Comparison of ENCODE assay signal across 26 cellular contexts in the genomic region with DNA sequence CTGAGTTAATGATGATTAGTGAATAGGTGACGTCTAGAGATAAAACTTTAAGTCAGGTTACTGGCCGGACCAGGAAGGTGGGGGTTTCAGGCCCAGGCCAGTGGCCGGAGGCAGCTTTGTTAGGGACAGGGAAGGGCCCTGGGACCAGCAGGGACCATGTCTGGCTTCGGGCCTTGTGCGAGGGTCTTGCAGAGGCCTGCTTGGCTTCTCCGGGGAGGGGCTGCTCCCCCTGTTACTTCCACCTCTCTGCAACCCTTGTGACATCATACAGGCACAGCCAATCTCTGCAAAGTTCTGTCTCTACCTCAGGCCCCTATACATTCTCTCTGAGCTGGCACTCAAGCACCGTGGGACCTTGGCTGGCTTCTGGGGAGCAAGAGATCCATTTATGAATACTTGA. TPM values are rescaled to one million over a fixed set of nuclear protein-coding genes. Genes with fewer than 3 reads are reported as not detected.
DNase-seq lines count a peak whose midpoint lies in the region; ATAC-seq and TF ChIP-seq lines count a peak whose summit lies in the region.
"Had no signal": no experiment of that assay in that cellular context is flagged by ENCODE, and none has a peak within 500 bp of the region (broad histone marks: within the 10 kb centered on the region; RNA-seq: fewer than 3 reads in every experiment).

A gene (plus strand): TSS at position 320 of the 400 bp plus-strand sequence. CDS start 12,958 bp downstream, outside the sequence.

- no peak for ATAC-seq in activated T-helper 17 cell treated with anti-CD3 and anti-CD28 coated beads, Interleukin-2, amount 50 U/mL, for 72 hours (replicated peaks)
- no peak for ATAC-seq in stimulated activated naive B cell treated with anti-CD40 and anti-IgM and Interleukin-4, amounts not matched to agents 10 μg/mL and 1 μg/mL and 100 μg/mL, for 72 hours (replicated peaks)
- ATAC-seq in natural killer cell: no peak
- no peak for ATAC-seq in activated CD8-positive, alpha-beta T cell treated with anti-CD3 and anti-CD28 coated beads for 36 hours
- ATAC-seq: activated CD4-positive, CD25-positive, alpha-beta regulatory T cell treated with anti-CD3 and anti-CD28 coated beads, Interleukin-2, amount 50 U/mL, for 24 hours; esophagus mucosa; left lobe of liver had no signal

- no peak within 1 kb of the TSS for H3K23ac ChIP-seq in mesenchymal stem cell (ENCODE audit: low read length in 2 of 2)

- H3K36me3 ChIP-seq in mammary epithelial cell (ENCODE audit: insufficient read depth, low read length) (no peaks in the 10 kb centered on the region), mesenchymal stem cell (ENCODE audit: control insufficient read depth in 1 of 2, insufficient read depth in 2 of 2, low read depth in 1 of 2, low read length in 2 of 2) (no peaks in the 10 kb centered on the region)
- H3K36me3 ChIP-seq: breast epithelium, Peyer's patch, sigmoid colon had no signal

- peak within 1 kb of the TSS; percentile 56 for H4K8ac ChIP-seq in mesenchymal stem cell (ENCODE audit: low read length)

- H3K4me2 ChIP-seq in mammary epithelial cell (ENCODE audit: insufficient read depth, low read depth, low read length): no peak within 1 kb of the TSS
- H3K4me2 ChIP-seq in mesenchymal stem cell (ENCODE audit: low read length, poor library complexity, severe bottlenecking): no peak within 1 kb of the TSS

- H3K9me3 ChIP-seq in mammary epithelial cell (replicated peaks; ENCODE audit: insufficient read depth, low read length) (no peaks in the 10 kb centered on the region), mesenchymal stem cell (ENCODE audit: control insufficient read depth, low read length) (peaks cover 3% of the 10 kb centered on the region)
- H3K9me3 ChIP-seq: breast epithelium, Peyer's patch, sigmoid colon had no signal

- H3K36me3 Mint-ChIP-seq in MCF 10A (ENCODE audit: insufficient read depth, unreplicated experiment): no peaks in the 10 kb centered on the region
- H3K36me3 Mint-ChIP-seq in activated T-helper 17 cell treated with anti-CD3 and anti-CD28 coated beads, Interleukin-2, amount 50 U/mL, for 72 hours (ENCODE audit: low read depth): no peaks in the 10 kb centered on the region
- no peaks in the 10 kb centered on the region for H3K36me3 Mint-ChIP-seq in stimulated activated naive B cell treated with anti-CD40 and anti-IgM and Interleukin-4, amounts not matched to agents 10 μg/mL and 1 μg/mL and 100 μg/mL, for 72 hours
- H3K36me3 Mint-ChIP-seq in natural killer cell: no peaks in the 10 kb centered on the region
- H3K36me3 Mint-ChIP-seq in activated CD8-positive, alpha-beta T cell treated with anti-CD3 and anti-CD28 coated beads for 36 hours (ENCODE audit: low read depth): no peaks in the 10 kb centered on the region
- H3K36me3 Mint-ChIP-seq: activated naive CD8-positive, alpha-beta T cell treated with anti-CD3 and anti-CD28 coated beads, Interleukin-2, amount 10 ng/mL, durations not matched to agents 7 days and 5 days had no signal

- H2BK15ac ChIP-seq in mesenchymal stem cell (ENCODE audit: low read depth, poor library complexity, severe bottlenecking): no peak within 1 kb of the TSS

- TF ChIP-seq CTCF in mammary epithelial cell (conservative IDR thresholded peaks at IDR 0.05 in 1 of 2, IDR thresholded peaks at IDR 0.05 in 1 of 2; ENCODE audit: extremely low read depth in 1 of 2, insufficient read depth in 1 of 2, low read depth in 1 of 2, low read length in 2 of 2) (no peak), MCF 10A (IDR thresholded peaks at IDR 0.05; ENCODE audit: unreplicated experiment) (no peak), natural killer cell (IDR thresholded peaks at IDR 0.05) (no peak)
- TF ChIP-seq CTCF in activated CD8-positive, alpha-beta T cell treated with anti-CD3 and anti-CD28 coated beads for 36 hours (IDR thresholded peaks at IDR 0.05): no peak

- BruUV-seq in mammary epithelial cell (replicated peaks; lab: Mats Ljungman, UMichigan) (no TSS peak), MCF 10A (replicated peaks; lab: Mats Ljungman, UMichigan) (no TSS peak)

- H3K27me3 Mint-ChIP-seq in MCF 10A (ENCODE audit: insufficient read depth, unreplicated experiment) (no peaks in the 10 kb centered on the region), natural killer cell (ENCODE audit: low read depth in 2 of 2) (peaks cover 0 to 3% of the 10 kb centered on the region in 2 donors)
- H3K27me3 Mint-ChIP-seq in activated T-helper 17 cell treated with anti-CD3 and anti-CD28 coated beads, Interleukin-2, amount 50 U/mL, for 72 hours: no peaks in the 10 kb centered on the region
- H3K27me3 Mint-ChIP-seq in stimulated activated naive B cell treated with anti-CD40 and anti-IgM and Interleukin-4, amounts not matched to agents 10 μg/mL and 1 μg/mL and 100 μg/mL, for 72 hours: no peaks in the 10 kb centered on the region
- no peaks in the 10 kb centered on the region for H3K27me3 Mint-ChIP-seq in activated CD8-positive, alpha-beta T cell treated with anti-CD3 and anti-CD28 coated beads for 36 hours
- H3K27me3 Mint-ChIP-seq: activated naive CD8-positive, alpha-beta T cell treated with anti-CD3 and anti-CD28 coated beads, Interleukin-2, amount 10 ng/mL, durations not matched to agents 7 days and 5 days; stimulated activated naive CD8-positive, alpha-beta T cell treated with anti-CD3 and anti-CD28 coated beads, Interleukin-15, Interleukin-2, amounts not matched to agents 100 ng/mL and 50 ng/mL, for 24 hours had no signal

- peaks cover 4% of the 10 kb centered on the region for H3K4me1 ChIP-seq in mammary epithelial cell (ENCODE audit: insufficient read depth, low read length)
- H3K4me1 ChIP-seq in mesenchymal stem cell (ENCODE audit: control insufficient read depth, insufficient read depth, low read depth, low read length): peaks cover 14% of the 10 kb centered on the region
- H3K4me1 ChIP-seq: breast epithelium, Peyer's patch, sigmoid colon had no signal

- peak within 1 kb of the TSS; percentile 27 for H2AFZ ChIP-seq in mammary epithelial cell (ENCODE audit: low read depth, low read length)
- no peak within 1 kb of the TSS for H2AFZ ChIP-seq in mesenchymal stem cell (ENCODE audit: low read depth, low read length)

- H3K79me1 ChIP-seq in mesenchymal stem cell (replicated peaks; ENCODE audit: low read length, poor library complexity, severe bottlenecking): no peaks in the 10 kb centered on the region

- no peaks in the 10 kb centered on the region for H3K9me3 Mint-ChIP-seq in MCF 10A (ENCODE audit: unreplicated experiment)
- H3K9me3 Mint-ChIP-seq in activated T-helper 17 cell treated with anti-CD3 and anti-CD28 coated beads, Interleukin-2, amount 50 U/mL, for 72 hours: peaks cover 9% of the 10 kb centered on the region
- H3K9me3 Mint-ChIP-seq in stimulated activated naive B cell treated with anti-CD40 and anti-IgM and Interleukin-4, amounts not matched to agents 10 μg/mL and 1 μg/mL and 100 μg/mL, for 72 hours: no peaks in the 10 kb centered on the region
- H3K9me3 Mint-ChIP-seq in natural killer cell: no peaks in the 10 kb centered on the region
- no peaks in the 10 kb centered on the region for H3K9me3 Mint-ChIP-seq in activated CD8-positive, alpha-beta T cell treated with anti-CD3 and anti-CD28 coated beads for 36 hours
- H3K9me3 Mint-ChIP-seq: activated naive CD8-positive, alpha-beta T cell treated with anti-CD3 and anti-CD28 coated beads, Interleukin-2, amount 10 ng/mL, durations not matched to agents 7 days and 5 days; activated T-helper 2 cell treated with anti-CD3 and anti-CD28 coated beads, Interferon-gamma antibody, Interleukin-2, Interleukin-4, amounts not matched to agents 10 μg/mL and 5 μg/mL and 100 μg/mL, durations not matched to agents 14 hours and 24 hours and 36 hours; stimulated activated naive CD8-positive, alpha-beta T cell treated with anti-CD3 and anti-CD28 coated beads, Interleukin-15, Interleukin-2, amounts not matched to agents 100 ng/mL and 50 ng/mL, for 24 hours had no signal

- H3K9ac ChIP-seq in mammary epithelial cell (ENCODE audit: insufficient read depth, low read length) (no peak within 1 kb of the TSS), mesenchymal stem cell (ENCODE audit: low read length) (peak within 1 kb of the TSS; percentile 36)

- H3K27ac ChIP-seq in mammary epithelial cell (ENCODE audit: insufficient read depth, low read depth, low read length): no peak within 1 kb of the TSS
- H3K27ac ChIP-seq in mesenchymal stem cell (ENCODE audit: low read length, poor library complexity, severe bottlenecking): no peak within 1 kb of the TSS
- H3K27ac ChIP-seq: 22Rv1, SK-N-MC had no signal

- H3K4me1 Mint-ChIP-seq in MCF 10A (ENCODE audit: insufficient read depth, unreplicated experiment) (peaks cover 7% of the 10 kb centered on the region), natural killer cell (no peaks in the 10 kb centered on the region)
- peaks cover 11% of the 10 kb centered on the region for H3K4me1 Mint-ChIP-seq in activated T-helper 17 cell treated with anti-CD3 and anti-CD28 coated beads, Interleukin-2, amount 50 U/mL, for 72 hours
- H3K4me1 Mint-ChIP-seq in stimulated activated naive B cell treated with anti-CD40 and anti-IgM and Interleukin-4, amounts not matched to agents 10 μg/mL and 1 μg/mL and 100 μg/mL, for 72 hours: peaks cover 0 to 5% of the 10 kb centered on the region in 2 donors
- peaks cover 4% of the 10 kb centered on the region for H3K4me1 Mint-ChIP-seq in activated CD8-positive, alpha-beta T cell treated with anti-CD3 and anti-CD28 coated beads for 36 hours (ENCODE audit: low read depth)

- H3K18ac ChIP-seq in mesenchymal stem cell (ENCODE audit: low read depth in 1 of 2, low read length in 2 of 2): peak within 1 kb of the TSS in 1 of 2 experiments; percentile 37

- intact Hi-C loops in mammary epithelial cell (cut with micrococcal nuclease): no loop called here
- intact Hi-C loops in MCF 10A (cut with micrococcal nuclease): no loop called here
- intact Hi-C loops in natural killer cell (cut with micrococcal nuclease): loop anchor here (10.0 kb wide), 1 partner anchor 1543 kb away; no protein-coding TSS in a partner anchor
- intact Hi-C loops in activated CD8-positive, alpha-beta T cell treated with anti-CD3 and anti-CD28 coated beads for 36 hours (cut with micrococcal nuclease): loop anchor here (10.0 kb wide), 1 partner anchor 233 kb away; no protein-coding TSS in a partner anchor

- no peaks in the 10 kb centered on the region for H4K20me1 ChIP-seq in mammary epithelial cell (ENCODE audit: insufficient read depth, low read length)

- H3K4ac ChIP-seq in mesenchymal stem cell (ENCODE audit: low read depth in 1 of 2, low read length in 2 of 2): peak within 1 kb of the TSS in 1 of 2 experiments; percentile 60

- H3K27ac Mint-ChIP-seq in MCF 10A (ENCODE audit: low read depth, unreplicated experiment): no peak within 1 kb of the TSS
- H3K27ac Mint-ChIP-seq in activated T-helper 17 cell treated with anti-CD3 and anti-CD28 coated beads, Interleukin-2, amount 50 U/mL, for 72 hours: peak within 1 kb of the TSS; percentile 70
- peak within 1 kb of the TSS; percentile 9 for H3K27ac Mint-ChIP-seq in stimulated activated naive B cell treated with anti-CD40 and anti-IgM and Interleukin-4, amounts not matched to agents 10 μg/mL and 1 μg/mL and 100 μg/mL, for 72 hours
- H3K27ac Mint-ChIP-seq in natural killer cell: no peak within 1 kb of the TSS
- H3K27ac Mint-ChIP-seq in activated CD8-positive, alpha-beta T cell treated with anti-CD3 and anti-CD28 coated beads for 36 hours: no peak within 1 kb of the TSS
- H3K27ac Mint-ChIP-seq: activated naive CD8-positive, alpha-beta T cell treated with anti-CD3 and anti-CD28 coated beads, Interleukin-2, amount 10 ng/mL, durations not matched to agents 7 days and 5 days; activated T-helper 2 cell treated with anti-CD3 and anti-CD28 coated beads, Interferon-gamma antibody, Interleukin-2, Interleukin-4, amounts not matched to agents 10 μg/mL and 5 μg/mL and 100 μg/mL, durations not matched to agents 14 hours and 24 hours and 36 hours; stimulated activated naive CD8-positive, alpha-beta T cell treated with anti-CD3 and anti-CD28 coated beads, Interleukin-15, Interleukin-2, amounts not matched to agents 100 ng/mL and 50 ng/mL, for 24 hours had no signal

- peak within 1 kb of the TSS; percentile 57 for H4K91ac ChIP-seq in mesenchymal stem cell (ENCODE audit: low read length)

- POLR2A ChIA-PET in MCF 10A (lab: Yijun Ruan, JAX): no interaction called here
- POLR2A ChIA-PET in activated CD8-positive, alpha-beta T cell treated with anti-CD3 and anti-CD28 coated beads for 36 hours (lab: Charles Lee): no interaction called here

- DNase-seq in mammary epithelial cell (no peak), MCF 10A (ENCODE audit: unreplicated experiment) (no peak), mesenchymal stem cell (no peak), natural killer cell (no peak)
- no peak for DNase-seq in stimulated activated naive B cell treated with anti-CD40 and anti-IgM and Interleukin-4, amounts not matched to agents 10 μg/mL and 1 μg/mL and 100 μg/mL, for 72 hours
- DNase-seq in activated CD8-positive, alpha-beta T cell treated with anti-CD3 and anti-CD28 coated beads for 36 hours: no peak
- no peak for DNase-seq in stimulated activated naive CD4-positive, alpha-beta T cell (lab: John Stamatoyannopoulos, UW)
- DNase-seq: activated naive CD8-positive, alpha-beta T cell treated with anti-CD3 and anti-CD28 coated beads, Interleukin-2, amount 10 ng/mL, durations not matched to agents 7 days and 5 days; DMS 273 treated with DMSO at 0.1 percent for 48 hours; NCI-H1417 treated with DMSO at 0.1 percent for 48 hours; NCI-H526; Peyer's patch; sigmoid colon; stimulated activated CD4-positive, alpha-beta T cell treated with anti-CD3 and anti-CD28 coated beads, Interleukin-1b, Interleukin-23, amount 100 ng/mL, for 48 hours had no signal

- dilution Hi-C loops in mammary epithelial cell (cut with HindIII; ENCODE audit: low sequenced_read_pairs): no loop called here

- H2BK12ac ChIP-seq in mesenchymal stem cell (ENCODE audit: low read length in 2 of 2): peak within 1 kb of the TSS in 1 of 2 experiments; percentile 45

- CTCF ChIA-PET in mammary epithelial cell (lab: Charles Lee; ENCODE audit: low non-redundant PET): no interaction called here
- CTCF ChIA-PET in MCF 10A (lab: Yijun Ruan, JAX): interaction anchor here (0.5 kb wide), 1 partner anchor 75 kb away, joined by 3 read pairs; no protein-coding TSS in a partner anchor
- CTCF ChIA-PET in activated CD8-positive, alpha-beta T cell treated with anti-CD3 and anti-CD28 coated beads for 36 hours (lab: Charles Lee): no interaction called here

- H3K79me2 ChIP-seq in mammary epithelial cell (ENCODE audit: insufficient read depth, low read length): no peaks in the 10 kb centered on the region

- no peak within 1 kb of the TSS for H3K4me3 ChIP-seq in mammary epithelial cell (replicated peaks in 1 of 3; ENCODE audit: insufficient read depth in 1 of 3, low read depth in 2 of 3, low read length in 3 of 3)
- H3K4me3 ChIP-seq in mesenchymal stem cell (ENCODE audit: insufficient read depth in 1 of 2, low read depth in 1 of 2, low read length in 2 of 2): no peak within 1 kb of the TSS
- H3K4me3 ChIP-seq: breast epithelium, Peyer's patch, sigmoid colon, SK-N-MC had no signal

- no peak within 1 kb of the TSS for H2AK5ac ChIP-seq in mesenchymal stem cell (ENCODE audit: low read length, severe bottlenecking)

- no peak within 1 kb of the TSS for H2BK5ac ChIP-seq in mesenchymal stem cell (ENCODE audit: low read depth, low read length, poor library complexity, severe bottlenecking)

- no peak within 1 kb of the TSS for H3K4me3 Mint-ChIP-seq in MCF 10A (ENCODE audit: unreplicated experiment)
- no peak within 1 kb of the TSS for H3K4me3 Mint-ChIP-seq in activated T-helper 17 cell treated with anti-CD3 and anti-CD28 coated beads, Interleukin-2, amount 50 U/mL, for 72 hours
- no peak within 1 kb of the TSS for H3K4me3 Mint-ChIP-seq in stimulated activated naive B cell treated with anti-CD40 and anti-IgM and Interleukin-4, amounts not matched to agents 10 μg/mL and 1 μg/mL and 100 μg/mL, for 72 hours
- no peak within 1 kb of the TSS for H3K4me3 Mint-ChIP-seq in natural killer cell
- no peak within 1 kb of the TSS for H3K4me3 Mint-ChIP-seq in activated CD8-positive, alpha-beta T cell treated with anti-CD3 and anti-CD28 coated beads for 36 hours
- H3K4me3 Mint-ChIP-seq: activated naive CD8-positive, alpha-beta T cell treated with anti-CD3 and anti-CD28 coated beads, Interleukin-2, amount 10 ng/mL, durations not matched to agents 7 days and 5 days; stimulated activated naive CD8-positive, alpha-beta T cell treated with anti-CD3 and anti-CD28 coated beads, Interleukin-15, Interleukin-2, amounts not matched to agents 100 ng/mL and 50 ng/mL, for 24 hours had no signal

- H3K14ac ChIP-seq in mesenchymal stem cell (ENCODE audit: low read length in 2 of 2): peak within 1 kb of the TSS in 1 of 2 experiments; percentile 69

- in situ Hi-C loops in mammary epithelial cell (cut with MboI; ENCODE audit: low sequenced_read_pairs in 2 of 2): no loop called here

- H3K27me3 ChIP-seq in mammary epithelial cell (ENCODE audit: insufficient read depth, low read length) (no peaks in the 10 kb centered on the region), mesenchymal stem cell (ENCODE audit: control insufficient read depth in 1 of 2, insufficient read depth in 1 of 2, low read length in 2 of 2) (peaks cover 10 to 31% of the 10 kb centered on the region in 2 experiments)
- H3K27me3 ChIP-seq: breast epithelium, Peyer's patch, sigmoid colon had no signal

- no peak within 1 kb of the TSS for H2BK120ac ChIP-seq in mesenchymal stem cell (ENCODE audit: low read depth, low read length)

- 95% methylated on average over 7 of the region's 7 CpGs for WGBS in mammary epithelial cell (ENCODE audit: low coverage, missing lambda C conversion rate)
- 90% methylated on average over 7 of the region's 7 CpGs for WGBS in mesenchymal stem cell

RNA-seq across cellular contexts. Expression of the gene that starts here (rescaled TPM):
- total RNA-seq in mammary epithelial cell: not detected
- not detected for polyA plus RNA-seq in mammary epithelial cell
- not detected for polyA minus RNA-seq in mammary epithelial cell
- total RNA-seq in MCF 10A (2022): not detected in 2 replicates
- not detected for total RNA-seq in activated T-helper 17 cell treated with anti-CD3 and anti-CD28 coated beads, Interleukin-2, amount 50 U/mL, for 72 hours
- 0.11 TPM for polyA plus RNA-seq in mesenchymal stem cell (2013, experiment 1 of 2)
- polyA plus RNA-seq in mesenchymal stem cell (2013, experiment 2 of 2): 0.10 TPM
- not detected for total RNA-seq in natural killer cell
- not detected for total RNA-seq in activated CD8-positive, alpha-beta T cell treated with anti-CD3 and anti-CD28 coated beads for 36 hours
- total RNA-seq: activated naive CD8-positive, alpha-beta T cell treated with anti-CD3 and anti-CD28 coated beads, Interleukin-2, amount 10 ng/mL, durations not matched to agents 7 days and 5 days; activated T-helper 2 cell treated with anti-CD3 and anti-CD28 coated beads, Interferon-gamma antibody, Interleukin-2, Interleukin-4, amounts not matched to agents 10 μg/mL and 5 μg/mL and 100 μg/mL, durations not matched to agents 14 hours and 24 hours and 36 hours; esophagus mucosa; H4; osteocyte; Peyer's patch; sigmoid colon; ureter had no signal
- polyA plus RNA-seq: sigmoid colon had no signal

Comparison
In these comparisons a context has a peak if more than half of its experiments do, and no peak if none do; other contexts are left out.
1. H3K27ac Mint-ChIP-seq: peak in activated T-helper 17 cell treated with anti-CD3 and anti-CD28 coated beads, Interleukin-2, amount 50 U/mL, for 72 hours (single experiment) and stimulated activated naive B cell treated with anti-CD40 and anti-IgM and Interleukin-4, amounts not matched to agents 10 μg/mL and 1 μg/mL and 100 μg/mL, for 72 hours (single experiment); none in MCF 10A (single experiment), natural killer cell (0 of 2) and activated CD8-positive, alpha-beta T cell treated with anti-CD3 and anti-CD28 coated beads for 36 hours (single experiment).
2. intact Hi-C loops: an anchor here in natural killer cell (10.0 kb wide) and activated CD8-positive, alpha-beta T cell treated with anti-CD3 and anti-CD28 coated beads for 36 hours (10.0 kb wide); none called in mammary epithelial cell and MCF 10A.